In the genomic region with DNA sequence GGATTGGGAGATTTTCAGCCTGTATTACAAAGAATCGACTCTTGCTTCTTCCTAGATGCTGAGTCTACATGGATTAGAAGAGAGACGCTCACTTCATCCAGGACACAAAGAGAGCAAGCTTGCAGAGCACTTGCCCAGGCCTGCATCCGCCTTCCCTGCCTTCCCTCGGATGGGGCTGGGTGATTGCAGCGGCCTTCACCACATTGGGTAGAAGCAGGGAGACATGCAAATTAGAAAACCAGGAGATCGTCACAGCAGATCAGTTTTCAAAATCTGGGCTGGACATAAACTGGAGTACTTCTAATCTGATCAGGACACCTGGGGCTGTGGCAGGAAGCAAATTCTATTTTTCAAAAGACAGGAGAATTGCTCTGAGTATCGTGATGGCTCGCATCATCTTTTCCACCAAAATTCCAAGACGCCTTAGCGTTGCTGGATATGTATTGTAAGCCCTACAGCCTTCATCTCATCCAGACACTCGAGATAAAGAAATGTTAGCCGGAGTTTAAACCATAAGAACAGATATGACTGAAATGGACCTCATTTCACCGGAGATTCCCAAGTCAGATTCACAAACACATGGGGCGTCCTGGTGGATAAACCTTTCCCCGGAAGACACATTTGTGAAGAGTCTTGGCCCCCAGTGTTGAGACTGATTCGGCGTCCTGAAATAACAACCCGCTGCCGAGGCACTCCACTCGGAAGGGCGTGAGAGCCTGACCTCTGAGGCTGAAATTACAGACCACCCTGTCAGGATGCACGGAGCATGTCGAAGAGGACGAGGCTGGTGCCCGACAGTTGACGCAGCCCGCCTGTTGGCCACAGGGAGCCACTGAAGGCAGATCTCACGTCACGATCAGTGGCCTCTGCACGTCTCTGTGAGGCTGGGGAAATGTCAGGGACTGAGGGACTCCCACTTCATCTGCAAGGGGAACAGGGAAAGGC, we compare ENCODE assay signal across 10 cellular contexts.
A peak's percentile ranks its signal among the peaks of the same experiment; 100 is the strongest.
DNase-seq lines count a peak whose midpoint lies in the region; ATAC-seq and TF ChIP-seq lines count a peak whose summit lies in the region.
"Had no signal": no experiment of that assay in that cellular context is flagged by ENCODE, and none has a peak within 500 bp of the region (broad histone marks: within the 10 kb centered on the region; RNA-seq: fewer than 3 reads in every experiment).

No MANE protein-coding gene starts in this region.

- H3K4me2 ChIP-seq in H9 (ENCODE audit: insufficient read depth, insufficient read length, low read length), result no peak overlapping the region

- CTCF ChIA-PET in naive thymus-derived CD4-positive, alpha-beta T cell (lab: Charles Lee), result no interaction called here

- H2AFZ ChIP-seq in H9 (ENCODE audit: low read length), result no peak overlapping the region

- no peak overlapping the region for H3K9ac ChIP-seq in H9 (ENCODE audit: extremely low read depth, insufficient read length, low read length)

- peaks cover 7% of the 10 kb centered on the region; the same call in 1 of the 2 replicates for H3K4me1 ChIP-seq in H9 (ENCODE audit: insufficient read depth, low read length)
- no peaks in the 10 kb centered on the region for H3K4me1 ChIP-seq in naive thymus-derived CD4-positive, alpha-beta T cell (ENCODE audit: control insufficient read depth in 2 of 2, insufficient read depth in 2 of 2, low read length in 2 of 2)
- peaks cover 0 to 4% of the 10 kb centered on the region in 2 donors for H3K4me1 ChIP-seq in ascending aorta
- H3K4me1 ChIP-seq: spleen had no signal

- H2BK5ac ChIP-seq in H9 (ENCODE audit: insufficient read length, low read length), result no peak overlapping the region

- H4K91ac ChIP-seq in H9 (ENCODE audit: insufficient read length, low read depth, low read length), result no peak overlapping the region

- H3K4me3 ChIP-seq in naive thymus-derived CD4-positive, alpha-beta T cell (ENCODE audit: low read length), result no peak overlapping the region
- no peak overlapping the region for H3K4me3 ChIP-seq in ascending aorta
- H3K4me3 ChIP-seq: spleen had no signal

- H3K4me1 Mint-ChIP-seq in H9 (peaks cover 19 to 21% of the 10 kb centered on the region in 2 experiments), endothelial cell (ENCODE audit: unreplicated experiment) (peaks cover 21% of the 10 kb centered on the region)
- H3K4me1 Mint-ChIP-seq in naive thymus-derived CD4-positive, alpha-beta T cell, result no peaks in the 10 kb centered on the region

- no peaks in the 10 kb centered on the region for H4K20me1 ChIP-seq in H9 (ENCODE audit: control insufficient read depth, insufficient read depth, insufficient read length)

- no peak overlapping the region for H2BK12ac ChIP-seq in H9 (ENCODE audit: insufficient read length, low read depth, low read length)

- H3K79me2 ChIP-seq in H9 (ENCODE audit: insufficient read depth, low read length), result no peaks in the 10 kb centered on the region

- H3K9me3 ChIP-seq in H9 (ENCODE audit: control insufficient read depth, low read depth, low read length), result no peaks in the 10 kb centered on the region
- no peaks in the 10 kb centered on the region for H3K9me3 ChIP-seq in naive thymus-derived CD4-positive, alpha-beta T cell (ENCODE audit: control insufficient read depth in 2 of 3, low read length in 3 of 3)
- H3K9me3 ChIP-seq in ascending aorta, result no peaks in the 10 kb centered on the region
- H3K9me3 ChIP-seq: spleen had no signal

- H3K36me3 ChIP-seq in naive thymus-derived CD4-positive, alpha-beta T cell (ENCODE audit: control insufficient read depth in 2 of 3, insufficient read depth in 3 of 3, low read length in 3 of 3), result no peaks in the 10 kb centered on the region
- H3K36me3 ChIP-seq in ascending aorta, result no peaks in the 10 kb centered on the region
- H3K36me3 ChIP-seq: spleen had no signal

- no peaks in the 10 kb centered on the region for H3K23me2 ChIP-seq in H9 (ENCODE audit: insufficient read length, low read depth, low read length, poor library complexity, severe bottlenecking)

- H4K8ac ChIP-seq in H9 (replicated peaks; ENCODE audit: insufficient read length, low read depth, low read length), result no peak overlapping the region

- H2AK5ac ChIP-seq in H9 (ENCODE audit: insufficient read length, low read length), result no peak overlapping the region

- H3T11ph ChIP-seq in H9 (ENCODE audit: low read length), result no peak overlapping the region

- no peak overlapping the region for H3K4ac ChIP-seq in H9 (ENCODE audit: low read depth, low read length)

- no peak for ATAC-seq in naive thymus-derived CD4-positive, alpha-beta T cell

- TF ChIP-seq CTCF in H9 (conservative IDR thresholded peaks at IDR 0.05) (no peak), endothelial cell (IDR thresholded peaks at IDR 0.05; ENCODE audit: unreplicated experiment) (no peak), ascending aorta (IDR thresholded peaks at IDR 0.05) (no peak)

- no peak overlapping the region for H2BK120ac ChIP-seq in H9 (ENCODE audit: low read depth, low read length, poor library complexity, severe bottlenecking)

- no peak overlapping the region for H3K4me3 Mint-ChIP-seq in H9
- H3K4me3 Mint-ChIP-seq in endothelial cell (ENCODE audit: unreplicated experiment), result no peak overlapping the region
- no peak overlapping the region for H3K4me3 Mint-ChIP-seq in naive thymus-derived CD4-positive, alpha-beta T cell

- no peak overlapping the region for H3K14ac ChIP-seq in H9 (ENCODE audit: insufficient read depth, low read length)

- H3K27me3 Mint-ChIP-seq in H9 (ENCODE audit: low read depth), result no peaks in the 10 kb centered on the region
- no peaks in the 10 kb centered on the region for H3K27me3 Mint-ChIP-seq in endothelial cell (ENCODE audit: unreplicated experiment)
- H3K27me3 Mint-ChIP-seq in naive thymus-derived CD4-positive, alpha-beta T cell, result peaks cover 0 to 2% (median 0%) of the 10 kb centered on the region in 5 donors

- intact Hi-C loops in naive thymus-derived CD4-positive, alpha-beta T cell (cut with micrococcal nuclease), result no loop called here
- intact Hi-C loops in ascending aorta (cut with DNase I), result no loop called here

- no peak overlapping the region for H4K5ac ChIP-seq in H9 (ENCODE audit: insufficient read length, low read depth, low read length)

- H3K56ac ChIP-seq in H9 (ENCODE audit: insufficient read length, low read depth, low read length), result no peak overlapping the region

- H2BK15ac ChIP-seq in H9 (ENCODE audit: low read depth, low read length), result no peak overlapping the region

- no peaks in the 10 kb centered on the region for H3K79me1 ChIP-seq in H9 (ENCODE audit: insufficient read depth, low read depth, low read length, poor library complexity, severe bottlenecking)

- H3K23ac ChIP-seq in H9 (ENCODE audit: insufficient read length, low read depth, low read length), result no peak overlapping the region

- H3K27ac Mint-ChIP-seq in H9, result peak overlapping the region; percentile 74 to 83 (median 81); a peak in 3 of 7 replicates
- peak overlapping the region; percentile 4 for H3K27ac Mint-ChIP-seq in endothelial cell (ENCODE audit: unreplicated experiment)
- H3K27ac Mint-ChIP-seq in naive thymus-derived CD4-positive, alpha-beta T cell, result no peak overlapping the region

- POLR2A ChIA-PET in naive thymus-derived CD4-positive, alpha-beta T cell (lab: Charles Lee), result no interaction called here

- H3K9me3 Mint-ChIP-seq in H9 (no peaks in the 10 kb centered on the region), endothelial cell (ENCODE audit: unreplicated experiment) (no peaks in the 10 kb centered on the region)
- H3K9me3 Mint-ChIP-seq in naive thymus-derived CD4-positive, alpha-beta T cell, result no peaks in the 10 kb centered on the region

- H3K27ac ChIP-seq in H9 (ENCODE audit: insufficient read length, low read depth, low read length), result no peak overlapping the region
- no peak overlapping the region for H3K27ac ChIP-seq in naive thymus-derived CD4-positive, alpha-beta T cell (ENCODE audit: low read depth, low read length)
- no peak overlapping the region for H3K27ac ChIP-seq in ascending aorta
- H3K27ac ChIP-seq: spleen had no signal

- no CpG with 5 or more reads among the region's 30 CpGs for WGBS in H9 (ENCODE audit: extremely low coverage, insufficient read length, low lambda C conversion rate)

- H3K36me3 Mint-ChIP-seq in H9 (ENCODE audit: insufficient read depth in 1 of 3, low read depth in 3 of 3) (no peaks in the 10 kb centered on the region), endothelial cell (ENCODE audit: low read depth, unreplicated experiment) (no peaks in the 10 kb centered on the region)
- H3K36me3 Mint-ChIP-seq in naive thymus-derived CD4-positive, alpha-beta T cell, result no peaks in the 10 kb centered on the region

- DNase-seq in H9 (peak; percentile 74), NCI-H2196 (lab: John Stamatoyannopoulos, UW; ENCODE audit: unreplicated experiment) (peak; percentile 73), endothelial cell (ENCODE audit: low spot score) (peak; percentile 35), non-pigmented ciliary epithelial cell (ENCODE audit: low read depth) (peak; percentile 55), activated gamma-delta T cell treated with Interleukin-2 at 50 U/mL for 16 hours (no peak), HCEC 1CT (no peak), ascending aorta (ENCODE audit: low spot score in 2 of 2) (no peak)
- no peak for DNase-seq in naive thymus-derived CD4-positive, alpha-beta T cell
- DNase-seq: NCI-H226, spleen had no signal

- H3K27me3 ChIP-seq in H9 (ENCODE audit: insufficient read depth, low read length) (no peaks in the 10 kb centered on the region), ascending aorta (no peaks in the 10 kb centered on the region)
- H3K27me3 ChIP-seq in naive thymus-derived CD4-positive, alpha-beta T cell (ENCODE audit: control insufficient read depth in 2 of 2, insufficient read depth in 2 of 2, low read length in 2 of 2), result no peaks in the 10 kb centered on the region
- H3K27me3 ChIP-seq: spleen had no signal

- no peak overlapping the region for H2BK20ac ChIP-seq in H9 (ENCODE audit: low read depth, low read length, poor library complexity, severe bottlenecking)

- no peak overlapping the region for H3K18ac ChIP-seq in H9 (ENCODE audit: insufficient read length, low read depth, low read length)

Comparison
In these comparisons a context has a peak if more than half of its experiments do, and no peak if none do; other contexts are left out.
1. DNase-seq: peak in H9 (single experiment), NCI-H2196 (single experiment), endothelial cell (single experiment) and non-pigmented ciliary epithelial cell (single experiment); none in activated gamma-delta T cell treated with Interleukin-2 at 50 U/mL for 16 hours (single experiment), naive thymus-derived CD4-positive, alpha-beta T cell (0 of 9), HCEC 1CT (single experiment) and ascending aorta (0 of 2).
2. H3K27ac Mint-ChIP-seq: peak in H9 (3 of 3) and endothelial cell (single experiment); none in naive thymus-derived CD4-positive, alpha-beta T cell (0 of 9).